ENCODE assay signal across 10 cellular contexts in the genomic region with DNA sequence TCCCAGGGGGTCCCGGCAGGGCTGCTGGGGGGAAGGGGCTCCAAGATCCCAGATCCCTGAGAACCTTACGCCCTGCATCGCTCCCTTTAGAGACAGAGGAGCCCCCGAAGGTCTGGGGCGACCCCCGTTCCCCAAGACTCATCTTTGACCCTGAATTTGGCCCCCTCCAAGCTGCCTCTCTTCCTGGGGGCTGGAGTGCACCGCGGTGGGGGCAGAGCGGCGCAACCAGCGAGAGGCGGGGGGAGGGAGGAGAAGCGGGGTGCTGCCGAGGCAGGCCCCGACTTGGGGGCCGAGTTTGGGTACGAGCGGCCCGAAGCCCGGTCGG. TPM values are rescaled to one million over a fixed set of nuclear protein-coding genes. Genes with fewer than 3 reads are reported as not detected.
A peak's percentile ranks its signal among the peaks of the same experiment; 100 is the strongest.
DNase-seq lines count a peak whose midpoint lies in the region; ATAC-seq and TF ChIP-seq lines count a peak whose summit lies in the region.
"Had no signal": no experiment of that assay in that cellular context is flagged by ENCODE, and none has a peak within 500 bp of the region (broad histone marks: within the 10 kb centered on the region; RNA-seq: fewer than 3 reads in every experiment).

No MANE protein-coding gene starts in this region.

- H2AFZ ChIP-seq in Karpas-422 (ENCODE audit: low read length) = no peak overlapping the region

- ATAC-seq in activated T-cell treated with anti-CD3 and anti-CD28 coated beads, Interleukin-2, amount 50 U/mL, for 72 hours (replicated peaks in 1 of 2) = no peak

- no peak overlapping the region for H3K4me2 ChIP-seq in Karpas-422 (ENCODE audit: low read depth, low read length, poor library complexity, severe bottlenecking)

- intact Hi-C loops in MCF 10A (cut with micrococcal nuclease) = no loop called here
- intact Hi-C loops in lower leg skin (cut with DNase I; ENCODE audit: low total_unique reads) = no loop called here
- intact Hi-C loops in tibial artery (cut with DNase I; ENCODE audit: low total_unique reads) = no loop called here

- H3K4me1 ChIP-seq in tibial artery (peaks cover 0 to 56% (median 43%) of the 10 kb centered on the region in 4 donors), Karpas-422 (ENCODE audit: low read length) (no peaks in the 10 kb centered on the region)

- BruUV-seq in MCF 10A (replicated peaks; lab: Mats Ljungman, UMichigan) = no TSS peak

- no peaks in the 10 kb centered on the region for H3K27me3 ChIP-seq in tibial artery
- no peaks in the 10 kb centered on the region for H3K27me3 ChIP-seq in Karpas-422 (ENCODE audit: low read length)

- H3K9me3 ChIP-seq in tibial artery (no peaks in the 10 kb centered on the region), Karpas-422 (ENCODE audit: low read length) (no peaks in the 10 kb centered on the region)

- H3K9me3 Mint-ChIP-seq in activated T-cell treated with anti-CD3 and anti-CD28 coated beads, Interleukin-2, amount 50 U/mL, for 72 hours = no peaks in the 10 kb centered on the region
- no peaks in the 10 kb centered on the region for H3K9me3 Mint-ChIP-seq in MCF 10A (ENCODE audit: unreplicated experiment)

- H3K9me2 ChIP-seq in Karpas-422 (replicated peaks; ENCODE audit: insufficient read depth, low read length) = no peaks in the 10 kb centered on the region

- TF ChIP-seq POLR2A in lower leg skin (IDR thresholded peaks at IDR 0.05) = no peak

- H3K4me3 ChIP-seq in lower leg skin (ENCODE audit: low read depth, poor library complexity, severe bottlenecking) (peak overlapping the region; percentile 26), tibial artery (peak overlapping the region; percentile 55 to 65), Karpas-422 (ENCODE audit: low read length) (no peak overlapping the region)

- no peaks in the 10 kb centered on the region for H3K36me3 Mint-ChIP-seq in activated T-cell treated with anti-CD3 and anti-CD28 coated beads, Interleukin-2, amount 50 U/mL, for 72 hours (ENCODE audit: insufficient read depth in 2 of 2)
- H3K36me3 Mint-ChIP-seq in MCF 10A (ENCODE audit: insufficient read depth, unreplicated experiment) = peaks cover 7% of the 10 kb centered on the region

- peak overlapping the region; percentile 47 to 53 for H3K4me3 Mint-ChIP-seq in activated T-cell treated with anti-CD3 and anti-CD28 coated beads, Interleukin-2, amount 50 U/mL, for 72 hours
- H3K4me3 Mint-ChIP-seq in MCF 10A (ENCODE audit: unreplicated experiment) = peak overlapping the region; percentile 67

- peaks cover 7% of the 10 kb centered on the region for H3K4me1 Mint-ChIP-seq in activated T-cell treated with anti-CD3 and anti-CD28 coated beads, Interleukin-2, amount 50 U/mL, for 72 hours (ENCODE audit: low read depth)
- H3K4me1 Mint-ChIP-seq in MCF 10A (ENCODE audit: insufficient read depth, unreplicated experiment) = peaks cover 26% of the 10 kb centered on the region

- no peak for TF ChIP-seq CTCF in MCF 10A (IDR thresholded peaks at IDR 0.05; ENCODE audit: unreplicated experiment)
- TF ChIP-seq CTCF in lower leg skin (IDR thresholded peaks at IDR 0.05) = no peak
- TF ChIP-seq CTCF in tibial artery (IDR thresholded peaks at IDR 0.05) = no peak

- DNase-seq in activated T-cell treated with anti-CD3 and anti-CD28 coated beads, Interleukin-2, amount 50 U/mL, for 72 hours = no peak
- DNase-seq in activated T-cell treated with anti-CD3 and anti-CD28 coated beads, Interleukin-2, amount 50 U/mL, for 48 hours = no peak
- DNase-seq in MCF 10A (ENCODE audit: unreplicated experiment) (no peak), lower leg skin (ENCODE audit: low spot score in 2 of 2) (no peak), tibial artery (no peak), Karpas-422 (no peak), NCI-H748 (lab: John Stamatoyannopoulos, UW; ENCODE audit: unreplicated experiment) (no peak)
- no peak for DNase-seq in activated naive CD4-positive, alpha-beta T cell (lab: John Stamatoyannopoulos, UW)

- H3K36me3 ChIP-seq in tibial artery = no peaks in the 10 kb centered on the region
- no peaks in the 10 kb centered on the region for H3K36me3 ChIP-seq in Karpas-422 (ENCODE audit: insufficient read depth, low read length)

- no peaks in the 10 kb centered on the region for H3K27me3 Mint-ChIP-seq in activated T-cell treated with anti-CD3 and anti-CD28 coated beads, Interleukin-2, amount 50 U/mL, for 72 hours (ENCODE audit: low read depth)
- H3K27me3 Mint-ChIP-seq in MCF 10A (ENCODE audit: insufficient read depth, unreplicated experiment) = no peaks in the 10 kb centered on the region

- CTCF ChIA-PET in MCF 10A (lab: Yijun Ruan, JAX) = no interaction called here

- no peak overlapping the region for H3K27ac Mint-ChIP-seq in activated T-cell treated with anti-CD3 and anti-CD28 coated beads, Interleukin-2, amount 50 U/mL, for 72 hours
- H3K27ac Mint-ChIP-seq in MCF 10A (ENCODE audit: low read depth, unreplicated experiment) = no peak overlapping the region
- H3K27ac Mint-ChIP-seq: activated CD4-positive, alpha-beta T cell treated with anti-CD3 and anti-CD28 coated beads for 36 hours had no signal

- H3K27ac ChIP-seq in tibial artery (peak overlapping the region in 1 of 2 donors; percentile 59), Karpas-422 (ENCODE audit: low read length) (no peak overlapping the region)
- H3K27ac ChIP-seq: C4-2B had no signal

- no peaks in the 10 kb centered on the region; the same call in 1 of the 2 replicates for H4K20me1 ChIP-seq in Karpas-422 (ENCODE audit: insufficient read depth, low read depth, low read length)

- POLR2A ChIA-PET in MCF 10A (lab: Yijun Ruan, JAX) = interaction anchor here (1.9 kb wide), 1 partner anchor 23 kb away, joined by 6 read pairs; no protein-coding TSS in a partner anchor

- no peaks in the 10 kb centered on the region for H3K79me2 ChIP-seq in Karpas-422 (ENCODE audit: low read length)

- H3K9ac ChIP-seq in Karpas-422 (ENCODE audit: low read length) = no peak overlapping the region

- WGBS in lower leg skin, 2 donors = 6% methylated on average over 17 to 21 of the region's 21 CpGs

RNA-seq across cellular contexts. Expression of a gene that starts 5.4 kb away (rescaled TPM):
- 1 to 10 TPM; 2.6 to 3.2 TPM for total RNA-seq in activated T-cell treated with anti-CD3 and anti-CD28 coated beads, Interleukin-2, amount 50 U/mL, for 72 hours
- total RNA-seq in MCF 10A (2022) (32.3 and 35.9 TPM in 2 replicates), lower leg skin (100 to 1,000 TPM in 2 of 4 donors, 10 to 100 TPM in 2; 72.5 to 170 (median 99.8) TPM)
- 0.25 TPM in 1 of 2 replicates, not detected in the other for total RNA-seq in Karpas-422 (2014; rRNA removed; shearing (Covaris generic); ENCODE audit: low replicate concordance)

RNA-seq across cellular contexts. Expression of a gene that starts 30.9 kb away (rescaled TPM):
- total RNA-seq in activated T-cell treated with anti-CD3 and anti-CD28 coated beads, Interleukin-2, amount 50 U/mL, for 72 hours = 100 to 1,000 TPM in 1 of 2 donors, 10 to 100 TPM in 1; 89.2 to 101 TPM
- total RNA-seq in MCF 10A (2022) = 27.6 and 33.7 TPM in 2 replicates
- 100 to 1,000 TPM in 1 of 4 donors, 10 to 100 TPM in 3; 53.7 to 168 (median 75.7) TPM for total RNA-seq in lower leg skin
- 0.58 TPM in 1 of 2 replicates, not detected in the other for total RNA-seq in Karpas-422 (2014; rRNA removed; shearing (Covaris generic); ENCODE audit: low replicate concordance)

RNA-seq across cellular contexts. Expression of a gene that starts 57.5 kb away (rescaled TPM):
- 10 to 100 TPM; 35.8 to 42.3 TPM for total RNA-seq in activated T-cell treated with anti-CD3 and anti-CD28 coated beads, Interleukin-2, amount 50 U/mL, for 72 hours
- total RNA-seq in MCF 10A (2022) (49.2 and 62.3 TPM in 2 replicates), lower leg skin (10 to 100 TPM; 13.1 to 35.9 (median 23.3) TPM)
- 25.0 and 37.6 TPM in 2 replicates for total RNA-seq in Karpas-422 (2014; rRNA removed; shearing (Covaris generic); ENCODE audit: low replicate concordance)

RNA-seq across cellular contexts. Expression of a gene that starts 58.3 kb away (rescaled TPM):
- total RNA-seq in activated T-cell treated with anti-CD3 and anti-CD28 coated beads, Interleukin-2, amount 50 U/mL, for 72 hours = not detected
- not detected in 2 replicates for total RNA-seq in MCF 10A (2022)
- total RNA-seq in lower leg skin = under 1 TPM in 2 of 4 donors, not detected in 2; 0.27 to 0.39 TPM
- total RNA-seq in Karpas-422 (2014; rRNA removed; shearing (Covaris generic); ENCODE audit: low replicate concordance) = not detected in 2 replicates

Comparison
In these comparisons a context has a peak if more than half of its experiments do, and no peak if none do; other contexts are left out.
1. RNA of a gene that starts 30.9 kb away (total RNA-seq): 89.2 to 101 TPM in activated T-cell treated with anti-CD3 and anti-CD28 coated beads, Interleukin-2, amount 50 U/mL, for 72 hours, 53.7 to 168 TPM in lower leg skin and 27.6 to 33.7 TPM in MCF 10A; 0.58 TPM in Karpas-422; every median in the first group is over 10 times any median in the second.